Comparison of ENCODE assay signal across 1 cellular context in genomic region chr12:26791328-26791791, GRCh38.
TF ChIP-seq lines count a peak whose summit lies in the region.

No MANE protein-coding gene starts in this region.

TF ChIP-seq in IMR-90, 13 proteins besides CTCF, POLR2A, EP300 and RAD21 (continued from another document):
- TF ChIP-seq, protein P1, sequence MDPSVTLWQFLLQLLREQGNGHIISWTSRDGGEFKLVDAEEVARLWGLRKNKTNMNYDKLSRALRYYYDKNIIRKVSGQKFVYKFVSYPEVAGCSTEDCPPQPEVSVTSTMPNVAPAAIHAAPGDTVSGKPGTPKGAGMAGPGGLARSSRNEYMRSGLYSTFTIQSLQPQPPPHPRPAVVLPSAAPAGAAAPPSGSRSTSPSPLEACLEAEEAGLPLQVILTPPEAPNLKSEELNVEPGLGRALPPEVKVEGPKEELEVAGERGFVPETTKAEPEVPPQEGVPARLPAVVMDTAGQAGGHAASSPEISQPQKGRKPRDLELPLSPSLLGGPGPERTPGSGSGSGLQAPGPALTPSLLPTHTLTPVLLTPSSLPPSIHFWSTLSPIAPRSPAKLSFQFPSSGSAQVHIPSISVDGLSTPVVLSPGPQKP (IDR thresholded peaks at IDR 0.05; ENCODE audit: borderline replicate concordance, low read depth, low read length): no peak
- TF ChIP-seq RFX5 (IDR thresholded peaks at IDR 0.05; ENCODE audit: low read depth, low read length) (no peak), MXI1 (IDR thresholded peaks at IDR 0.05; ENCODE audit: borderline replicate concordance, low read depth, low read length) (no peak), MAFK (IDR thresholded peaks at IDR 0.05; ENCODE audit: low read depth, low read length) (no peak)
